8 cellular contexts compared by ENCODE assay signal in genomic region chr9:136846376-136847064, GRCh38. TPM values are rescaled to one million over a fixed set of nuclear protein-coding genes. Genes with fewer than 3 reads are reported as not detected.
DNase-seq lines count a peak whose midpoint lies in the region; ATAC-seq and TF ChIP-seq lines count a peak whose summit lies in the region.

No MANE protein-coding gene starts in this region.

- H3K4me3 Mint-ChIP-seq in CD4-positive, alpha-beta T cell, result peak overlapping the region; percentile 60
- no peak overlapping the region for H3K4me3 Mint-ChIP-seq in progenitor cell of endocrine pancreas (ENCODE audit: low read depth)

- peak overlapping the region; percentile 58; the same call in 1 of the 2 replicates for H3K4me3 ChIP-seq in HUES48 (ENCODE audit: low read depth, low read length)

- H3K4me1 Mint-ChIP-seq in CD4-positive, alpha-beta T cell (ENCODE audit: low read depth), result peaks cover 21% of the 10 kb centered on the region
- peaks cover 5% of the 10 kb centered on the region for H3K4me1 Mint-ChIP-seq in progenitor cell of endocrine pancreas (ENCODE audit: low read depth)

- H3K27ac Mint-ChIP-seq in CD4-positive, alpha-beta T cell, result no peak overlapping the region
- H3K27ac Mint-ChIP-seq in progenitor cell of endocrine pancreas, result peak overlapping the region; percentile 59

- intact Hi-C loops in CD4-positive, alpha-beta T cell (cut with DNase I, micrococcal nuclease), result loop anchor here in 1 of 2 experiments (1.0 to 10.0 kb wide), 3 partner anchors 35 to 98 kb away; partner anchors contain the start of genes C8G, FBXW5 and RABL6

- TF ChIP-seq CTCF in CD4-positive, alpha-beta T cell (IDR thresholded peaks at IDR 0.05), result no peak
- TF ChIP-seq CTCF in progenitor cell of endocrine pancreas (IDR thresholded peaks at IDR 0.05; ENCODE audit: unreplicated experiment), result no peak

- no peaks in the 10 kb centered on the region for H3K9me3 ChIP-seq in CD4-positive, alpha-beta T cell (ENCODE audit: control insufficient read depth, low read length)
- H3K9me3 ChIP-seq in HUES48 (ENCODE audit: control insufficient read depth, insufficient read depth, low read length), result no peaks in the 10 kb centered on the region

- ATAC-seq in CD4-positive, alpha-beta T cell (ENCODE audit: poor library complexity), result no peak
- ATAC-seq in GM18517 (IDR thresholded peaks at IDR 0.05; ENCODE audit: unreplicated experiment) (no peak), HG03521 (IDR thresholded peaks at IDR 0.05; ENCODE audit: unreplicated experiment) (no peak)

- H3K27me3 Mint-ChIP-seq in CD4-positive, alpha-beta T cell, result peaks cover 33% of the 10 kb centered on the region
- H3K27me3 Mint-ChIP-seq in progenitor cell of endocrine pancreas, result peaks cover 6% of the 10 kb centered on the region

- no peak overlapping the region for H3K27ac ChIP-seq in CD4-positive, alpha-beta T cell (ENCODE audit: low read depth, low read length)
- H3K27ac ChIP-seq in HUES48 (ENCODE audit: low read depth, low read length), result no peak overlapping the region

- no peak for DNase-seq in CD4-positive, alpha-beta T cell
- peak; percentile 15 for DNase-seq in dermis blood vessel endothelial cell
- DNase-seq in progenitor cell of endocrine pancreas (ENCODE audit: low spot score, unreplicated experiment), result no peak
- no peak for DNase-seq in occipital lobe (lab: John Stamatoyannopoulos, UW)
- DNase-seq in RKO (ENCODE audit: low spot score), result no peak

- POLR2A ChIA-PET in CD4-positive, alpha-beta T cell (lab: Charles Lee), result interaction anchor here (0.9 to 1.7 kb wide), 5 partner anchors 18 to 150 kb away, joined by 3 to 6 read pairs (median 4); partner anchors contain the start of genes CLIC3, EDF1 and TRAF2

- H3K9ac ChIP-seq in HUES48 (ENCODE audit: low read depth, low read length), result peak overlapping the region; percentile 59; the same call in 1 of the 2 replicates

- H3K36me3 ChIP-seq in HUES48 (ENCODE audit: control insufficient read depth, insufficient read depth, low read length), result peaks cover 16% of the 10 kb centered on the region

- H3K4me1 ChIP-seq in HUES48 (ENCODE audit: control insufficient read depth, insufficient read depth, low read length), result peaks cover 11% of the 10 kb centered on the region

- peaks cover 8% of the 10 kb centered on the region for H3K36me3 Mint-ChIP-seq in CD4-positive, alpha-beta T cell (ENCODE audit: low read depth)
- peaks cover 2% of the 10 kb centered on the region for H3K36me3 Mint-ChIP-seq in progenitor cell of endocrine pancreas (ENCODE audit: insufficient read depth)

- CTCF ChIA-PET in CD4-positive, alpha-beta T cell (lab: Charles Lee), result no interaction called here

- peaks cover 15% of the 10 kb centered on the region for H3K27me3 ChIP-seq in CD4-positive, alpha-beta T cell (ENCODE audit: control insufficient read depth, insufficient read depth, low read length)
- no peaks in the 10 kb centered on the region for H3K27me3 ChIP-seq in HUES48 (ENCODE audit: control insufficient read depth, insufficient read depth, low read length)

- no peaks in the 10 kb centered on the region for H3K9me3 Mint-ChIP-seq in CD4-positive, alpha-beta T cell
- H3K9me3 Mint-ChIP-seq in progenitor cell of endocrine pancreas (ENCODE audit: low read depth), result no peaks in the 10 kb centered on the region

RNA-seq across cellular contexts. Expression of gene PHPT1, which starts 2.7 kb away (rescaled TPM):
- 10 to 100 TPM; 13.6 to 17.8 TPM for total RNA-seq in CD4-positive, alpha-beta T cell
- 99.0 and 104 TPM in 2 replicates for total RNA-seq in dermis blood vessel endothelial cell
- 168 and 169 TPM in 2 replicates for total RNA-seq in progenitor cell of endocrine pancreas
- total RNA-seq in occipital lobe, result 76.9 TPM

RNA-seq across cellular contexts. Expression of gene AJM1, which starts 4.2 kb away (rescaled TPM):
- 1 to 10 TPM; 1.1 to 1.2 TPM for total RNA-seq in CD4-positive, alpha-beta T cell
- total RNA-seq in dermis blood vessel endothelial cell (1.0 TPM in 2 replicates), progenitor cell of endocrine pancreas (5.1 and 5.8 TPM in 2 replicates), occipital lobe (0.94 TPM)

RNA-seq across cellular contexts. Expression of gene MAMDC4, which starts 5.6 kb away (rescaled TPM):
- 1 to 10 TPM; 2.2 to 3.4 TPM for total RNA-seq in CD4-positive, alpha-beta T cell
- total RNA-seq in dermis blood vessel endothelial cell, result 2.0 and 5.1 TPM in 2 replicates
- 36.7 and 40.0 TPM in 2 replicates for total RNA-seq in progenitor cell of endocrine pancreas
- 2.5 TPM for total RNA-seq in occipital lobe

RNA-seq across cellular contexts. Expression of gene EDF1, which starts 19.6 kb away (rescaled TPM):
- 100 to 1,000 TPM; 215 to 220 TPM for total RNA-seq in CD4-positive, alpha-beta T cell
- total RNA-seq in dermis blood vessel endothelial cell (309 and 438 TPM in 2 replicates), progenitor cell of endocrine pancreas (297 and 310 TPM in 2 replicates), occipital lobe (96.2 TPM)

RNA-seq across cellular contexts. Expression of gene RABL6, which starts 38.8 kb away (rescaled TPM):
- total RNA-seq in CD4-positive, alpha-beta T cell, result 10 to 100 TPM; 46.4 to 48.5 TPM
- 69.1 and 95.8 TPM in 2 replicates for total RNA-seq in dermis blood vessel endothelial cell
- 129 and 130 TPM in 2 replicates for total RNA-seq in progenitor cell of endocrine pancreas
- 38.2 TPM for total RNA-seq in occipital lobe
